In the genomic region with DNA sequence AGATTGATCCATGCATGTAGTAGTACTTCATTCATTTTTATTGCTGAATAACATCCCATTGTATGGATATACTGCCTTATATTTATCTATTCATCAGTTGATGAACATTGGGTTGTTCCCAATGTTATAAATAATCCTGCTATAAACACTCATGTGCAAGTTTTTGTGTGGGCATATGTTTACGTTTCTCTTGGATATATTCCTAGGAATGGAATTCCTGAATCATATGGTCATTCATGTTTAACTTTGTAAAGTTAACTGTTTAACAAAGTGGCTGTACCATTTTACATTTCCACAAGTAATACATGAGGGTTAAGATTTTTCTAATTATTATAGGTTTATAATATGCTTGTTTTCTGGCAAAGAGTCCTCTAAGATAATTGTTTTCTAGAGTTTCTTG, we compare ENCODE assay signal across 32 cellular contexts.
"Had no signal": no experiment of that assay in that cellular context is flagged by ENCODE, and none has a peak within 500 bp of the region (broad histone marks: within the 10 kb centered on the region; RNA-seq: fewer than 3 reads in every experiment).

No MANE protein-coding gene starts in this region.

- H3K9me3 ChIP-seq: adrenal gland, body of pancreas, breast epithelium had no signal

- H3K4me1 ChIP-seq: adrenal gland, body of pancreas, breast epithelium had no signal

- H3K27me3 ChIP-seq: adrenal gland, body of pancreas, brain microvascular endothelial cell, breast epithelium had no signal

- H3K27ac ChIP-seq: adrenal gland, body of pancreas, brain microvascular endothelial cell, breast epithelium, VCaP had no signal

- H3K4me3 ChIP-seq: adrenal gland, body of pancreas, breast epithelium had no signal

- H3K36me3 ChIP-seq: adrenal gland, brain microvascular endothelial cell, breast epithelium had no signal

- DNase-seq: activated B cell treated with CpG ODN at 0.5 μM for 24 hours; activated CD4-positive, alpha-beta memory T cell treated with anti-CD3 and anti-CD28 coated beads for 36 hours; activated CD4-positive, alpha-beta T cell treated with anti-CD3 and anti-CD28 coated beads for 4 hours; activated CD4-positive, alpha-beta T cell treated with anti-CD3 and anti-CD28 coated beads, Interleukin-2, amount 10 ng/mL, durations not matched to agents 24 days and 14 days; activated CD4-positive, alpha-beta T cell treated with anti-CD3 and anti-CD28 coated beads, Interleukin-2, amount 50 U/mL, for 1 hour; activated CD4-positive, alpha-beta T cell treated with anti-CD3 and anti-CD28 coated beads, Interleukin-2, amount 50 U/mL, for 4 hours; activated CD4-positive, CD25-positive, alpha-beta regulatory T cell treated with anti-CD3 and anti-CD28 coated beads, Interleukin-2, amount 50 U/mL, for 72 hours; activated CD8-positive, alpha-beta memory T cell treated with anti-CD3 and anti-CD28 coated beads, Interleukin-2, amount 50 U/mL, for 4 hours; activated CD8-positive, alpha-beta T cell treated with anti-CD3 and anti-CD28 coated beads for 36 hours; activated effector memory CD4-positive, alpha-beta T cell treated with anti-CD3 and anti-CD28 coated beads, Interleukin-2, amount 50 U/mL, for 16 hours; activated gamma-delta T cell treated with Interleukin-2 at 50 U/mL for 16 hours; activated naive CD4-positive, alpha-beta T cell; activated naive CD4-positive, alpha-beta T cell treated with anti-CD3 and anti-CD28 coated beads for 36 hours; activated naive CD4-positive, alpha-beta T cell treated with anti-CD3 and anti-CD28 coated beads, Interleukin-2, amount 50 U/mL, for 16 hours; activated naive CD8-positive, alpha-beta T cell treated with anti-CD3 and anti-CD28 coated beads for 36 hours; activated T-cell treated with anti-CD3 and anti-CD28 coated beads for 4 hours; activated T-cell treated with anti-CD3 and anti-CD28 coated beads, Interleukin-2, amount 50 U/mL, for 1 hour; activated T-cell treated with anti-CD3 and anti-CD28 coated beads, Interleukin-2, amount 50 U/mL, for 4 hours; activated T-cell treated with anti-CD3 and anti-CD28 coated beads, Interleukin-2, amount 50 U/mL, for 72 hours; adrenal gland; amniotic stem cell; aorta; body of pancreas; brain microvascular endothelial cell; central memory CD4-positive, alpha-beta T cell; T-helper 1 cell; T-helper 2 cell; T-helper 9 cell had no signal

- ATAC-seq: activated CD8-positive, alpha-beta T cell treated with anti-CD3 and anti-CD28 coated beads for 36 hours; activated naive CD4-positive, alpha-beta T cell treated with anti-CD3 and anti-CD28 coated beads, Interleukin-2, amount 50 U/mL, for 72 hours; activated T-cell treated with anti-CD3 and anti-CD28 coated beads, Interleukin-2, amount 50 U/mL, for 4 hours; activated T-cell treated with anti-CD3 and anti-CD28 coated beads, Interleukin-2, amount 50 U/mL, for 72 hours; activated T-helper 17 cell treated with anti-CD3 and anti-CD28 coated beads, Interleukin-2, amount 50 U/mL, for 72 hours; body of pancreas had no signal
